ENCODE assay signal across 1 cellular context in genomic region chr9:114467226-114467750, GRCh38.
TF ChIP-seq lines count a peak whose summit lies in the region.

No MANE protein-coding gene starts in this region.

TF ChIP-seq in GM23338, 12 proteins besides CTCF, POLR2A, EP300 and RAD21:
- TF ChIP-seq ZNF462 (CRISPR knock-in tag; IDR thresholded peaks at IDR 0.05): no peak
- TF ChIP-seq ZNF331 (CRISPR knock-in tag; IDR thresholded peaks at IDR 0.05; ENCODE audit: low read depth): no peak
- TF ChIP-seq NANOG (IDR thresholded peaks at IDR 0.05; ENCODE audit: borderline replicate concordance): no peak
- TF ChIP-seq STAT1 (IDR thresholded peaks at IDR 0.05; ENCODE audit: unreplicated experiment): no peak
- no peak for TF ChIP-seq ZNF114 (CRISPR knock-in tag; IDR thresholded peaks at IDR 0.05)
- no peak for TF ChIP-seq JUNB (IDR thresholded peaks at IDR 0.05; ENCODE audit: unreplicated experiment)
- no peak for TF ChIP-seq EZH2phosphoT487 (IDR thresholded peaks at IDR 0.05; ENCODE audit: unreplicated experiment)
- TF ChIP-seq REST (IDR thresholded peaks at IDR 0.05; ENCODE audit: unreplicated experiment): no peak
- TF ChIP-seq ETS1 (IDR thresholded peaks at IDR 0.05): no peak
- no peak for TF ChIP-seq EZH2 (IDR thresholded peaks at IDR 0.05; ENCODE audit: low read depth, unreplicated experiment)
- no peak for TF ChIP-seq POLR2AphosphoS5 (IDR thresholded peaks at IDR 0.05; ENCODE audit: low read depth)
- TF ChIP-seq CREB1 (CRISPR knock-in tag; IDR thresholded peaks at IDR 0.05; ENCODE audit: low read depth): no peak
